1 cellular context compared by ENCODE assay signal in the genomic region with DNA sequence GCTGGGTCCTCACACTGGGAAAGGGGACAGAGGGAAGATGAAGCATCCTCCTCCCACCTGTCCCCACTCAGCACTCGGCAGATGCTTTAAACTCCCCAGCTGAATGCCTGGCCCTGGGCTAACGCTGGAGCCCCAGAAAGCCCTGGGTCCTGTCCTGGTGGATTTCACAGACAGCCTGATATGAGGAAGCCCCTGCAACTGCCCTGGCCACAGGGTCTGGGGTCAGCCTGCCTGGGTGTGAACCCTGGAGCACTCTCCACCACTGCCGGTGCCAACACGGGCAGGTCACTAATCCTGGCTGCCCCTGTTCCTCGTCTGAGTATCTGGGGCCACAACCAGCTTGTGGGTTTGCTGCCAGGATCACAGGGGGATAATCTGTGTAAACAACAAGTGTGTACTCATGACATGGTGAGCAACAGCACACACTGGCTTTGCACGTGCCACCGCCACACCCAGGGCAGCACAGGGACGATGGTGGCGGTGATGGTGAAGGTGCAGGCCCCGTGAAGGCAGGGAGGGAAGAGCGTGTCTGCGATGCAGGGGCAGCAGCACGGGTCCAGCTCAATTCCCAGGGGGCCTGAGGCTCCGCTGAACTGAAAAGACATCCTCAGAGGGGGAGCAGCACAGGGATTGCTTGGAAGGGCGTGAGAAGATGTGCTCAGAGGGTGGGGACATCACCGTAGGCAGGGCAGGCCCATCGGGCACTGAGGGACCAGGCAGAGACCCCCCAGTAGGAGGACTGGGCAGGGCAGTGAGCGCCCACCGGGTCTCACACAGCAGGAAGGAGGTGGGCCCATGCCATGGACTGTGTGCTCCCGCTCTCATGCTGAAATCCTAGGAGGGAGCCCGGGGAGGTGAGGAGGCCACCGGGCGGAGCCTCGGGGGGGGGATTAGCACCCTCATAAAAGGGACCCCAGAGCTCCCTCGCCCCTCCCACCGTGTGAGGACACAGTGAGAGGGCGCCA.
TF ChIP-seq lines count a peak whose summit lies in the region.

No MANE protein-coding gene starts in this region.

TF ChIP-seq in GM23338, 12 proteins besides CTCF, POLR2A, EP300 and RAD21 (continued from another document):
- TF ChIP-seq, protein P1, sequence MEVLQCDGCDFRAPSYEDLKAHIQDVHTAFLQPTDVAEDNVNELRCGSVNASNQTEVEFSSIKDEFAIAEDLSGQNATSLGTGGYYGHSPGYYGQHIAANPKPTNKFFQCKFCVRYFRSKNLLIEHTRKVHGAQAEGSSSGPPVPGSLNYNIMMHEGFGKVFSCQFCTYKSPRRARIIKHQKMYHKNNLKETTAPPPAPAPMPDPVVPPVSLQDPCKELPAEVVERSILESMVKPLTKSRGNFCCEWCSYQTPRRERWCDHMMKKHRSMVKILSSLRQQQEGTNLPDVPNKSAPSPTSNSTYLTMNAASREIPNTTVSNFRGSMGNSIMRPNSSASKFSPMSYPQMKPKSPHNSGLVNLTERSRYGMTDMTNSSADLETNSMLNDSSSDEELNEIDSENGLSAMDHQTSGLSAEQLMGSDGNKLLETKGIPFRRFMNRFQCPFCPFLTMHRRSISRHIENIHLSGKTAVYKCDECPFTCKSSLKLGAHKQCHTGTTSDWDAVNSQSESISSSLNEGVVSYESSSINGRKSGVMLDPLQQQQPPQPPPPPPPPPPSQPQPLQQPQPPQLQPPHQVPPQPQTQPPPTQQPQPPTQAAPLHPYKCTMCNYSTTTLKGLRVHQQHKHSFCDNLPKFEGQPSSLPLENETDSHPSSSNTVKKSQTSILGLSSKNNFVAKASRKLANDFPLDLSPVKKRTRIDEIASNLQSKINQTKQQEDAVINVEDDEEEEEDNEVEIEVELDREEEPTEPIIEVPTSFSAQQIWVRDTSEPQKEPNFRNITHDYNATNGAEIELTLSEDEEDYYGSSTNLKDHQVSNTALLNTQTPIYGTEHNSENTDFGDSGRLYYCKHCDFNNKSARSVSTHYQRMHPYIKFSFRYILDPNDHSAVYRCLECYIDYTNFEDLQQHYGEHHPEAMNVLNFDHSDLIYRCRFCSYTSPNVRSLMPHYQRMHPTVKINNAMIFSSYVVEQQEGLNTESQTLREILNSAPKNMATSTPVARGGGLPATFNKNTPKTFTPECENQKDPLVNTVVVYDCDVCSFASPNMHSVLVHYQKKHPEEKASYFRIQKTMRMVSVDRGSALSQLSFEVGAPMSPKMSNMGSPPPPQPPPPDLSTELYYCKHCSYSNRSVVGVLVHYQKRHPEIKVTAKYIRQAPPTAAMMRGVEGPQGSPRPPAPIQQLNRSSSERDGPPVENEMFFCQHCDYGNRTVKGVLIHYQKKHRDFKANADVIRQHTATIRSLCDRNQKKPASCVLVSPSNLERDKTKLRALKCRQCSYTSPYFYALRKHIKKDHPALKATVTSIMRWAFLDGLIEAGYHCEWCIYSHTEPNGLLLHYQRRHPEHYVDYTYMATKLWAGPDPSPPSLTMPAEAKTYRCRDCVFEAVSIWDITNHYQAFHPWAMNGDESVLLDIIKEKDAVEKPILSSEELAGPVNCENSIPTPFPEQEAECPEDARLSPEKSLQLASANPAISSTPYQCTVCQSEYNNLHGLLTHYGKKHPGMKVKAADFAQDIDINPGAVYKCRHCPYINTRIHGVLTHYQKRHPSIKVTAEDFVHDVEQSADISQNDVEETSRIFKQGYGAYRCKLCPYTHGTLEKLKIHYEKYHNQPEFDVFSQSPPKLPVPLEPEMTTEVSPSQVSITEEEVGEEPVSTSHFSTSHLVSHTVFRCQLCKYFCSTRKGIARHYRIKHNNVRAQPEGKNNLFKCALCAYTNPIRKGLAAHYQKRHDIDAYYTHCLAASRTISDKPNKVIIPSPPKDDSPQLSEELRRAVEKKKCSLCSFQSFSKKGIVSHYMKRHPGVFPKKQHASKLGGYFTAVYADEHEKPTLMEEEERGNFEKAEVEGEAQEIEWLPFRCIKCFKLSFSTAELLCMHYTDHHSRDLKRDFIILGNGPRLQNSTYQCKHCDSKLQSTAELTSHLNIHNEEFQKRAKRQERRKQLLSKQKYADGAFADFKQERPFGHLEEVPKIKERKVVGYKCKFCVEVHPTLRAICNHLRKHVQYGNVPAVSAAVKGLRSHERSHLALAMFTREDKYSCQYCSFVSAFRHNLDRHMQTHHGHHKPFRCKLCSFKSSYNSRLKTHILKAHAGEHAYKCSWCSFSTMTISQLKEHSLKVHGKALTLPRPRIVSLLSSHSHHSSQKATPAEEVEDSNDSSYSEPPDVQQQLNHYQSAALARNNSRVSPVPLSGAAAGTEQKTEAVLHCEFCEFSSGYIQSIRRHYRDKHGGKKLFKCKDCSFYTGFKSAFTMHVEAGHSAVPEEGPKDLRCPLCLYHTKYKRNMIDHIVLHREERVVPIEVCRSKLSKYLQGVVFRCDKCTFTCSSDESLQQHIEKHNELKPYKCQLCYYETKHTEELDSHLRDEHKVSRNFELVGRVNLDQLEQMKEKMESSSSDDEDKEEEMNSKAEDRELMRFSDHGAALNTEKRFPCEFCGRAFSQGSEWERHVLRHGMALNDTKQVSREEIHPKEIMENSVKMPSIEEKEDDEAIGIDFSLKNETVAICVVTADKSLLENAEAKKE (CRISPR knock-in tag; IDR thresholded peaks at IDR 0.05) = no peak
- no peak for TF ChIP-seq JUNB (IDR thresholded peaks at IDR 0.05; ENCODE audit: unreplicated experiment)
